26 cellular contexts compared by ENCODE assay signal in the genomic region with DNA sequence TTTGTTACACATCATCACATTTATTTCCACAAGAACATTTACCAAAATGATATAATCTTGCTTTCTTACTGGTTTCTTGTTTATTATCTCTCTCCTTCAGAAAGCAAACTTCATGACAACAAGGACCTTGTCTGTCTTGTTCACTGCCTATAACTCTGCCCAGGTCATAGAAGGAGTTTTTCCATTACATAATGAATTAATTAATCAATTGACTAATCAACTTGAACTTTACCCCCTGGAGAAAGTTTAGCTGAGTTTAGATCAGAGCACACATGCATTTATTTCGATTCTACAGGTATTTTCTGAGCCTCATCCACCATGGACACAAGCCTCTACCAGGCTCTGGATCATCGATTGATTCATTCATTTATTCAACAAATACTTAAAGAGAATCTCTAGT.
"Had no signal": no experiment of that assay in that cellular context is flagged by ENCODE, and none has a peak within 500 bp of the region (broad histone marks: within the 10 kb centered on the region; RNA-seq: fewer than 3 reads in every experiment).

No MANE protein-coding gene starts in this region.

- DNase-seq: naive thymus-derived CD4-positive, alpha-beta T cell; natural killer cell; occipital lobe; ovary; posterior cingulate gyrus; psoas muscle; right cardiac atrium; right lobe of liver; sigmoid colon; small intestine; stimulated activated CD4-positive, alpha-beta T cell treated with anti-CD3 and anti-CD28 coated beads, Interleukin-1b, Interleukin-23, amount 100 ng/mL, for 48 hours; stimulated activated CD4-positive, alpha-beta T cell treated with anti-CD3 and anti-CD28 coated beads, Interleukin-4, amount 100 ng/mL, for 1 hour; stimulated activated CD4-positive, alpha-beta T cell treated with anti-CD3 and anti-CD28 coated beads, Interleukin-4, amount 100 ng/mL, for 4 hours; stimulated activated CD8-positive, alpha-beta memory T cell treated with anti-CD3 and anti-CD28 coated beads, Interleukin-4, amount 100 ng/mL, for 48 hours; stimulated activated naive CD4-positive, alpha-beta T cell; stimulated activated naive CD8-positive, alpha-beta T cell treated with anti-CD3 and anti-CD28 coated beads, Interleukin-15, amount 100 ng/mL, for 72 hours; stimulated activated naive CD8-positive, alpha-beta T cell treated with anti-CD3 and anti-CD28 coated beads, Interleukin-15, Interleukin-2, amounts not matched to agents 100 U/mL and 50 U/mL, for 24 hours; substantia nigra; testis; tibial artery; transverse colon; upper lobe of right lung; uterus had no signal

- H3K27ac ChIP-seq: neural progenitor cell, ovary, parathyroid adenoma, psoas muscle, right lobe of liver, sigmoid colon, suprapubic skin, testis, tibial artery, transverse colon, upper lobe of right lung, uterus had no signal

- H3K4me3 ChIP-seq: neural progenitor cell, ovary, psoas muscle, right lobe of liver, sigmoid colon, suprapubic skin, testis, tibial artery, transverse colon, upper lobe of right lung, uterus had no signal

- H3K27me3 ChIP-seq: ovary, right lobe of liver, sigmoid colon, suprapubic skin, testis, tibial artery, transverse colon, upper lobe of right lung, uterus had no signal
